In genomic region chr11:65373839-65374580, GRCh38 we compare ENCODE assay signal across 1 cellular context.
TF ChIP-seq lines count a peak whose summit lies in the region.

No MANE protein-coding gene starts in this region.

TF ChIP-seq in H1, 55 proteins besides CTCF, POLR2A, EP300 and RAD21:
- TF ChIP-seq TAF1 (IDR thresholded peaks at IDR 0.05; ENCODE audit: low read depth, low read length) (no peak), CHD7 (IDR thresholded peaks at IDR 0.05; ENCODE audit: insufficient replicate concordance, low read length) (no peak), JUND (IDR thresholded peaks at IDR 0.05; ENCODE audit: low read length) (no peak), E2F6 (IDR thresholded peaks at IDR 0.05) (no peak), SRF (IDR thresholded peaks at IDR 0.05; ENCODE audit: low read depth, low read length) (no peak), NANOG (IDR thresholded peaks at IDR 0.05; ENCODE audit: insufficient read depth, low read depth, low read length, poor library complexity, severe bottlenecking) (no peak), PHF8 (conservative IDR thresholded peaks at IDR 0.05; ENCODE audit: low read depth, low read length) (no peak), KDM1A (IDR thresholded peaks at IDR 0.05; ENCODE audit: borderline replicate concordance, low read length) (no peak), RFX5 (IDR thresholded peaks at IDR 0.05; ENCODE audit: borderline replicate concordance, low read depth, low read length) (no peak), CTBP2 (IDR thresholded peaks at IDR 0.05; ENCODE audit: borderline replicate concordance, insufficient read depth, insufficient read length, low read length) (no peak), BRCA1 (IDR thresholded peaks at IDR 0.05; ENCODE audit: low read depth, low read length) (no peak), CBX5 (IDR thresholded peaks at IDR 0.05; ENCODE audit: low read depth, low read length) (no peak)
TF ChIP-seq in H1: peak in this region for 0.
